Comparison of ENCODE assay signal across 1 cellular context in genomic region chr1:55997550-55997949, GRCh38.
TF ChIP-seq lines count a peak whose summit lies in the region.

No MANE protein-coding gene starts in this region.

TF ChIP-seq in IMR-90, 13 proteins besides CTCF, POLR2A, EP300 and RAD21 (continued from another document):
- no peak for TF ChIP-seq BHLHE40 (IDR thresholded peaks at IDR 0.05; ENCODE audit: low read depth, low read length)
- no peak for TF ChIP-seq ELK1 (IDR thresholded peaks at IDR 0.05; ENCODE audit: borderline replicate concordance, low read depth, low read length)
- TF ChIP-seq CEBPB (IDR thresholded peaks at IDR 0.05; ENCODE audit: low read depth, low read length): no peak
- TF ChIP-seq RFX5 (IDR thresholded peaks at IDR 0.05; ENCODE audit: low read depth, low read length): no peak
